Comparison of ENCODE assay signal across 13 cellular contexts in genomic region chr2:236772220-236772837, GRCh38.
DNase-seq lines count a peak whose midpoint lies in the region; ATAC-seq and TF ChIP-seq lines count a peak whose summit lies in the region.
"Had no signal": no experiment of that assay in that cellular context is flagged by ENCODE, and none has a peak within 500 bp of the region (broad histone marks: within the 10 kb centered on the region; RNA-seq: fewer than 3 reads in every experiment).

No MANE protein-coding gene starts in this region.

- no peaks in the 10 kb centered on the region for H3K27me3 ChIP-seq in BLaER1 treated with 17β-estradiol and CSF1 and Interleukin-3, amounts not matched to agents 10 nM and 100 nM
- H3K27me3 ChIP-seq in neural progenitor cell: no peaks in the 10 kb centered on the region
- no peaks in the 10 kb centered on the region for H3K27me3 ChIP-seq in BE2C
- H3K27me3 ChIP-seq in breast epithelium: no peaks in the 10 kb centered on the region

- no peak for TF ChIP-seq CTCF in RWPE1 (conservative IDR thresholded peaks at IDR 0.05; ENCODE audit: low read depth)
- no peak for TF ChIP-seq CTCF in neural progenitor cell (IDR thresholded peaks at IDR 0.05)
- no peak for TF ChIP-seq CTCF in BE2C (IDR thresholded peaks at IDR 0.05; ENCODE audit: low read depth, low read length)
- TF ChIP-seq CTCF in breast epithelium (IDR thresholded peaks at IDR 0.05): no peak

- H3K9me3 Mint-ChIP-seq in neural progenitor cell: no peaks in the 10 kb centered on the region
- H3K9me3 Mint-ChIP-seq in activated naive CD4-positive, alpha-beta T cell treated with anti-CD3 and anti-CD28 coated beads, Interleukin-2, amount 50 U/mL, for 72 hours: no peaks in the 10 kb centered on the region

- TF ChIP-seq POLR2A in breast epithelium (IDR thresholded peaks at IDR 0.05): no peak

- no peak overlapping the region for H2AFZ ChIP-seq in neural progenitor cell (replicated peaks)

- H3K4me2 ChIP-seq in BLaER1 treated with 17β-estradiol and CSF1 and Interleukin-3, amounts not matched to agents 10 nM and 100 nM: peak overlapping the region in 6 of 11 experiments; percentile 8 to 21 (median 17); a peak in 6 of 22 replicates
- no peak overlapping the region for H3K4me2 ChIP-seq in neural progenitor cell
- H3K4me2 ChIP-seq: GM23338 had no signal

- peak overlapping the region; percentile 42 for H3K27ac Mint-ChIP-seq in neural progenitor cell
- H3K27ac Mint-ChIP-seq in activated naive CD4-positive, alpha-beta T cell treated with anti-CD3 and anti-CD28 coated beads, Interleukin-2, amount 50 U/mL, for 72 hours: no peak overlapping the region
- H3K27ac Mint-ChIP-seq: CD8-positive, alpha-beta memory T cell; GM23338 had no signal

- no peak for ATAC-seq in activated naive CD4-positive, alpha-beta T cell treated with anti-CD3 and anti-CD28 coated beads, Interleukin-2, amount 50 U/mL, for 72 hours
- ATAC-seq in HG02763 (IDR thresholded peaks at IDR 0.05; ENCODE audit: unreplicated experiment): no peak
- ATAC-seq: GM12878 had no signal

- H3K4me1 Mint-ChIP-seq in neural progenitor cell: peaks cover 29% of the 10 kb centered on the region
- H3K4me1 Mint-ChIP-seq: CD8-positive, alpha-beta memory T cell; GM23338 had no signal

- intact Hi-C loops in posterior vena cava (cut with DNase I): loop anchor here in 1 of 2 donors (5.0 kb wide), 1 partner anchor 1975 kb away; no protein-coding TSS in a partner anchor
- intact Hi-C loops in breast epithelium (cut with DNase I; ENCODE audit: low total_unique reads): no loop called here

- H3K79me2 ChIP-seq in neural progenitor cell (ENCODE audit: low read depth): no peaks in the 10 kb centered on the region

- peaks cover 7% of the 10 kb centered on the region for H3K27me3 Mint-ChIP-seq in neural progenitor cell (ENCODE audit: insufficient read depth, low read depth)

- no peak overlapping the region for H3K4me3 ChIP-seq in BLaER1 treated with 17β-estradiol and CSF1 and Interleukin-3, amounts not matched to agents 10 nM and 100 nM
- no peak overlapping the region for H3K4me3 ChIP-seq in neural progenitor cell
- H3K4me3 ChIP-seq in BE2C (ENCODE audit: low read depth, low read length): no peak overlapping the region
- H3K4me3 ChIP-seq in breast epithelium: no peak overlapping the region
- H3K4me3 ChIP-seq: GM12878, GM23338 had no signal

- peaks cover 16 to 66% (median 55%) of the 10 kb centered on the region in 10 experiments for H3K4me1 ChIP-seq in BLaER1 treated with 17β-estradiol and CSF1 and Interleukin-3, amounts not matched to agents 10 nM and 100 nM
- H3K4me1 ChIP-seq in neural progenitor cell (no peaks in the 10 kb centered on the region), BE2C (peaks cover 7% of the 10 kb centered on the region; the same call in 1 of the 2 replicates), breast epithelium (no peaks in the 10 kb centered on the region)
- H3K4me1 ChIP-seq: Caco-2 had no signal

- no peaks in the 10 kb centered on the region for H3K36me3 Mint-ChIP-seq in neural progenitor cell
- H3K36me3 Mint-ChIP-seq in activated naive CD4-positive, alpha-beta T cell treated with anti-CD3 and anti-CD28 coated beads, Interleukin-2, amount 50 U/mL, for 72 hours: no peaks in the 10 kb centered on the region
- H3K36me3 Mint-ChIP-seq: CD8-positive, alpha-beta memory T cell had no signal

- peak overlapping the region in 1 of 11 experiments; percentile 8; a peak in 1 of 22 replicates for H3K27ac ChIP-seq in BLaER1 treated with 17β-estradiol and CSF1 and Interleukin-3, amounts not matched to agents 10 nM and 100 nM
- peak overlapping the region; percentile 35; the same call in 1 of the 2 replicates for H3K27ac ChIP-seq in RWPE1
- H3K27ac ChIP-seq in neural progenitor cell: no peak overlapping the region
- no peak overlapping the region for H3K27ac ChIP-seq in breast epithelium

- H3K9me3 ChIP-seq in BLaER1 treated with 17β-estradiol and CSF1 and Interleukin-3, amounts not matched to agents 10 nM and 100 nM (replicated peaks in 1 of 11): peaks cover 4 to 10% (median 6%) of the 10 kb centered on the region in 11 experiments; a peak in 20 of 22 replicates
- no peaks in the 10 kb centered on the region for H3K9me3 ChIP-seq in neural progenitor cell (ENCODE audit: low read depth)
- no peaks in the 10 kb centered on the region for H3K9me3 ChIP-seq in BE2C
- H3K9me3 ChIP-seq in breast epithelium: no peaks in the 10 kb centered on the region
- H3K9me3 ChIP-seq: Caco-2 had no signal

- DNase-seq in RWPE1 (ENCODE audit: low spot score): no peak
- DNase-seq in neural progenitor cell (ENCODE audit: low spot score): no peak
- DNase-seq in posterior vena cava (ENCODE audit: low spot score): peak; percentile 44
- DNase-seq in BE2C: no peak
- DNase-seq in activated naive CD4-positive, alpha-beta T cell treated with anti-CD3 and anti-CD28 coated beads, Interleukin-2, amount 50 U/mL, for 72 hours (ENCODE audit: low spot score in 2 of 2): no peak
- DNase-seq in breast epithelium (ENCODE audit: low spot score in 2 of 2): no peak
- DNase-seq: Caco-2; CD8-positive, alpha-beta memory T cell; H7 had no signal

- no peaks in the 10 kb centered on the region for H3K36me3 ChIP-seq in BLaER1 treated with 17β-estradiol and CSF1 and Interleukin-3, amounts not matched to agents 10 nM and 100 nM
- H3K36me3 ChIP-seq in neural progenitor cell (no peaks in the 10 kb centered on the region), BE2C (no peaks in the 10 kb centered on the region), breast epithelium (no peaks in the 10 kb centered on the region)

- POLR2A ChIA-PET in RWPE1 (lab: Yijun Ruan, JAX; ENCODE audit: low non-redundant PET): no interaction called here

- CTCF ChIA-PET in RWPE1 (lab: Yijun Ruan, JAX): no interaction called here

- no peak overlapping the region for H3K9ac ChIP-seq in BLaER1 treated with 17β-estradiol and CSF1 and Interleukin-3, amounts not matched to agents 10 nM and 100 nM
- no peak overlapping the region for H3K9ac ChIP-seq in neural progenitor cell

- no peak overlapping the region for H3K4me3 Mint-ChIP-seq in neural progenitor cell
- H3K4me3 Mint-ChIP-seq: CD8-positive, alpha-beta memory T cell; GM23338 had no signal

- no peaks in the 10 kb centered on the region for H4K20me1 ChIP-seq in BLaER1 treated with 17β-estradiol and CSF1 and Interleukin-3, amounts not matched to agents 10 nM and 100 nM
- H4K20me1 ChIP-seq in neural progenitor cell (ENCODE audit: low read depth): no peaks in the 10 kb centered on the region

- no peaks in the 10 kb centered on the region for H3F3A ChIP-seq in neural progenitor cell (ENCODE audit: low read depth)
